ENCODE assay signal across 17 cellular contexts in the genomic region with DNA sequence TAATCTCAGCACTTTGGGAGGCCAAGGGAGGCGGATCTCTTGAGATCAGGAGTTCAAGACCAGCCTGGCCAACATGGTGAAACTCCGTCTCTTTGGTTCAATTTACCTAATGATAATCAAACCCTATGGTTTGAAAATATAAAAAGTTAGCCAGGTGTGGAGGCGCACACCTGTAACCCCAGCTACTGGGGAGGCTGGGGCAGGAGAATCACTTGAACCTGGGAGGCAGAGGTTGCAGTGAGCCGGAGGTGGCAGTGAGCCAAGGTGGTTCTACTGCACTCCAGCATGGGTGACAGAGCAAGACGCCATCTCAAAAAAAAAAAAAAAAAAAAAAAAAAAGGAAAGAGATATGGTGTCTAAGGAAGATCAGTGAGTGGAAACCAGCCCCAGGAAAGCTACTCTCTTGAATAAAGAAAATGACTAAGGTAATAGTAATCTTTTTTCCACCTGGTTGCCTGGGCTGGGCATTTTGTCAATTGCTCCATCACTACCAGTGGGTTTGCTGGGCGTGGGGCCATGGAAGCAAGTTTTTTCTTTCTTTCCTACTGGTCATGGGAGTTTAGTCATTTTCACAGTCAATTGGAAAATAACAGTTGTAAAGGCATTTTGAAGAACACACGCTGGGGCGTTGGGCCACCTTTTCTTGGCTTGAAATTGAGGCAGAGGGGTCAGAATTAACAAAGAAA.
"Had no signal": no experiment of that assay in that cellular context is flagged by ENCODE, and none has a peak within 500 bp of the region (broad histone marks: within the 10 kb centered on the region; RNA-seq: fewer than 3 reads in every experiment).

No MANE protein-coding gene starts in this region.

- H3K9me3 ChIP-seq: adrenal gland, body of pancreas, gastrocnemius medialis, heart left ventricle, left lung, upper lobe of left lung had no signal

- H3K36me3 ChIP-seq: adrenal gland, gastrocnemius medialis, heart left ventricle, left lung, upper lobe of left lung had no signal

- ATAC-seq: activated CD8-positive, alpha-beta T cell treated with anti-CD3 and anti-CD28 coated beads for 36 hours; body of pancreas; gastrocnemius medialis; heart left ventricle; naive thymus-derived CD8-positive, alpha-beta T cell; stimulated activated naive CD8-positive, alpha-beta T cell treated with anti-CD3 and anti-CD28 coated beads, Interleukin-15, amount 100 ng/mL, for 72 hours had no signal

- H3K4me1 Mint-ChIP-seq: activated naive CD4-positive, alpha-beta T cell treated with anti-CD3 and anti-CD28 coated beads, Interleukin-2, amount 50 U/mL, for 24 hours; memory B cell; naive thymus-derived CD8-positive, alpha-beta T cell; stimulated activated naive CD8-positive, alpha-beta T cell treated with anti-CD3 and anti-CD28 coated beads, Interleukin-15, amount 100 ng/mL, for 72 hours had no signal

- H3K4me1 ChIP-seq: adrenal gland, left lung, upper lobe of left lung had no signal

- DNase-seq: activated CD4-positive, alpha-beta T cell treated with anti-CD3 and anti-CD28 coated beads for 48 hours; activated CD8-positive, alpha-beta T cell treated with anti-CD3 and anti-CD28 coated beads for 36 hours; activated effector memory CD4-positive, alpha-beta T cell treated with anti-CD3 and anti-CD28 coated beads, Interleukin-2, amount 50 U/mL, for 16 hours; activated T-cell treated with anti-CD3 and anti-CD28 coated beads, Interleukin-2, amount 50 U/mL, for 48 hours; adrenal gland; body of pancreas; cortex of kidney; gastrocnemius medialis; heart left ventricle; left lung; naive thymus-derived CD8-positive, alpha-beta T cell; stimulated activated CD4-positive, alpha-beta T cell treated with anti-CD3 and anti-CD28 coated beads, Interleukin-1b, Interleukin-23, amount 100 ng/mL, for 48 hours; stimulated activated naive CD8-positive, alpha-beta T cell treated with anti-CD3 and anti-CD28 coated beads, Interleukin-15, amount 100 ng/mL, for 72 hours; T-helper 2 cell; upper lobe of left lung had no signal

- H3K27me3 ChIP-seq: adrenal gland, body of pancreas, gastrocnemius medialis, left lung, upper lobe of left lung had no signal

- H3K27ac Mint-ChIP-seq: activated CD8-positive, alpha-beta T cell treated with anti-CD3 and anti-CD28 coated beads for 36 hours; activated naive CD4-positive, alpha-beta T cell treated with anti-CD3 and anti-CD28 coated beads, Interleukin-2, amount 50 U/mL, for 24 hours; memory B cell; naive thymus-derived CD8-positive, alpha-beta T cell; stimulated activated naive CD8-positive, alpha-beta T cell treated with anti-CD3 and anti-CD28 coated beads, Interleukin-15, amount 100 ng/mL, for 72 hours had no signal

- H3K9me3 Mint-ChIP-seq: activated CD8-positive, alpha-beta T cell treated with anti-CD3 and anti-CD28 coated beads for 36 hours; activated naive CD4-positive, alpha-beta T cell treated with anti-CD3 and anti-CD28 coated beads, Interleukin-2, amount 50 U/mL, for 24 hours; stimulated activated naive CD8-positive, alpha-beta T cell treated with anti-CD3 and anti-CD28 coated beads, Interleukin-15, amount 100 ng/mL, for 72 hours had no signal

- H3K27me3 Mint-ChIP-seq: activated naive CD4-positive, alpha-beta T cell treated with anti-CD3 and anti-CD28 coated beads, Interleukin-2, amount 50 U/mL, for 24 hours; memory B cell; stimulated activated naive CD8-positive, alpha-beta T cell treated with anti-CD3 and anti-CD28 coated beads, Interleukin-15, amount 100 ng/mL, for 72 hours had no signal

- H3K4me3 Mint-ChIP-seq: activated CD8-positive, alpha-beta T cell treated with anti-CD3 and anti-CD28 coated beads for 36 hours; activated naive CD4-positive, alpha-beta T cell treated with anti-CD3 and anti-CD28 coated beads, Interleukin-2, amount 50 U/mL, for 24 hours; memory B cell; naive thymus-derived CD8-positive, alpha-beta T cell; stimulated activated naive CD8-positive, alpha-beta T cell treated with anti-CD3 and anti-CD28 coated beads, Interleukin-15, amount 100 ng/mL, for 72 hours had no signal

- H3K36me3 Mint-ChIP-seq: activated naive CD4-positive, alpha-beta T cell treated with anti-CD3 and anti-CD28 coated beads, Interleukin-2, amount 50 U/mL, for 24 hours; memory B cell; naive thymus-derived CD8-positive, alpha-beta T cell had no signal

- H3K27ac ChIP-seq: adrenal gland, gastrocnemius medialis, left lung, upper lobe of left lung had no signal

- H3K4me3 ChIP-seq: adrenal gland, body of pancreas, gastrocnemius medialis, heart left ventricle, left lung, upper lobe of left lung had no signal
